ENCODE assay signal across 20 cellular contexts in genomic region chrX:42538405-42538804, GRCh38.
DNase-seq lines count a peak whose midpoint lies in the region; ATAC-seq lines count a peak whose summit lies in the region.
"Had no signal": no experiment of that assay in that cellular context is flagged by ENCODE, and none has a peak within 500 bp of the region (broad histone marks: within the 10 kb centered on the region; RNA-seq: fewer than 3 reads in every experiment).

No MANE protein-coding gene starts in this region.

- no peak overlapping the region for H3K27ac Mint-ChIP-seq in CD4-positive, CD25-positive, alpha-beta regulatory T cell
- no peak overlapping the region for H3K27ac Mint-ChIP-seq in activated T-helper 17 cell treated with anti-CD3 and anti-CD28 coated beads, Interleukin-2, amount 50 U/mL, for 72 hours
- H3K27ac Mint-ChIP-seq in activated CD8-positive, alpha-beta memory T cell treated with anti-CD3 and anti-CD28 coated beads, Interleukin-2, amount 10 ng/mL, durations not matched to agents 7 days and 5 days: no peak overlapping the region
- H3K27ac Mint-ChIP-seq: B cell; CD4-positive, alpha-beta T cell; H9 had no signal

- H3K4me3 Mint-ChIP-seq in CD4-positive, CD25-positive, alpha-beta regulatory T cell: peak overlapping the region in 2 of 4 donors; percentile 1 to 30
- H3K4me3 Mint-ChIP-seq in activated T-helper 17 cell treated with anti-CD3 and anti-CD28 coated beads, Interleukin-2, amount 50 U/mL, for 72 hours: peak overlapping the region; percentile 10
- H3K4me3 Mint-ChIP-seq in activated CD8-positive, alpha-beta memory T cell treated with anti-CD3 and anti-CD28 coated beads, Interleukin-2, amount 10 ng/mL, durations not matched to agents 7 days and 5 days: no peak overlapping the region
- H3K4me3 Mint-ChIP-seq: B cell; CD4-positive, alpha-beta T cell; H9 had no signal

- no peaks in the 10 kb centered on the region for H3K27me3 ChIP-seq in CD4-positive, CD25-positive, alpha-beta regulatory T cell (ENCODE audit: control insufficient read depth, insufficient read depth, low read length)

- intact Hi-C loops in left colon (cut with DNase I, micrococcal nuclease): no loop called here

- no peaks in the 10 kb centered on the region for H3K9me3 ChIP-seq in CD4-positive, CD25-positive, alpha-beta regulatory T cell (ENCODE audit: control insufficient read depth in 2 of 2, low read length in 2 of 2)

- CTCF ChIA-PET in activated CD8-positive, alpha-beta memory T cell treated with anti-CD3 and anti-CD28 coated beads, Interleukin-2, amount 10 ng/mL, durations not matched to agents 7 days and 5 days (lab: Charles Lee): no interaction called here

- peaks cover 0 to 2% (median 0%) of the 10 kb centered on the region in 7 donors for H3K9me3 Mint-ChIP-seq in CD4-positive, CD25-positive, alpha-beta regulatory T cell
- no peaks in the 10 kb centered on the region for H3K9me3 Mint-ChIP-seq in activated T-helper 17 cell treated with anti-CD3 and anti-CD28 coated beads, Interleukin-2, amount 50 U/mL, for 72 hours
- no peaks in the 10 kb centered on the region for H3K9me3 Mint-ChIP-seq in activated CD8-positive, alpha-beta memory T cell treated with anti-CD3 and anti-CD28 coated beads, Interleukin-2, amount 10 ng/mL, durations not matched to agents 7 days and 5 days (ENCODE audit: low read depth)
- H3K9me3 Mint-ChIP-seq: CD4-positive, alpha-beta T cell had no signal

- no peaks in the 10 kb centered on the region for H3K27me3 Mint-ChIP-seq in CD4-positive, CD25-positive, alpha-beta regulatory T cell
- H3K27me3 Mint-ChIP-seq in activated T-helper 17 cell treated with anti-CD3 and anti-CD28 coated beads, Interleukin-2, amount 50 U/mL, for 72 hours: no peaks in the 10 kb centered on the region
- no peaks in the 10 kb centered on the region for H3K27me3 Mint-ChIP-seq in activated CD8-positive, alpha-beta memory T cell treated with anti-CD3 and anti-CD28 coated beads, Interleukin-2, amount 10 ng/mL, durations not matched to agents 7 days and 5 days
- H3K27me3 Mint-ChIP-seq: B cell; CD4-positive, alpha-beta T cell had no signal

- H3K36me3 ChIP-seq in CD4-positive, CD25-positive, alpha-beta regulatory T cell (ENCODE audit: control insufficient read depth, insufficient read depth, low read length): no peaks in the 10 kb centered on the region

- ATAC-seq in CD4-positive, CD25-positive, alpha-beta regulatory T cell (ENCODE audit: low read depth in 2 of 2): no peak
- ATAC-seq in activated T-helper 17 cell treated with anti-CD3 and anti-CD28 coated beads, Interleukin-2, amount 50 U/mL, for 72 hours (replicated peaks): no peak
- ATAC-seq in left colon (peak; percentile 43), HG03045 (IDR thresholded peaks at IDR 0.05; ENCODE audit: unreplicated experiment) (no peak)
- no peak for ATAC-seq in activated CD8-positive, alpha-beta memory T cell treated with anti-CD3 and anti-CD28 coated beads, Interleukin-2, amount 10 ng/mL, durations not matched to agents 7 days and 5 days
- ATAC-seq: K562, Panc1 had no signal

- peaks cover 3% of the 10 kb centered on the region for H3K4me1 ChIP-seq in CD4-positive, CD25-positive, alpha-beta regulatory T cell (ENCODE audit: control insufficient read depth, insufficient read depth, low read length, poor library complexity, severe bottlenecking)

- H3K36me3 Mint-ChIP-seq in CD4-positive, CD25-positive, alpha-beta regulatory T cell: no peaks in the 10 kb centered on the region
- H3K36me3 Mint-ChIP-seq in activated T-helper 17 cell treated with anti-CD3 and anti-CD28 coated beads, Interleukin-2, amount 50 U/mL, for 72 hours (ENCODE audit: low read depth): no peaks in the 10 kb centered on the region
- H3K36me3 Mint-ChIP-seq in activated CD8-positive, alpha-beta memory T cell treated with anti-CD3 and anti-CD28 coated beads, Interleukin-2, amount 10 ng/mL, durations not matched to agents 7 days and 5 days: no peaks in the 10 kb centered on the region

- peak overlapping the region; percentile 56 for H3K4me3 ChIP-seq in CD4-positive, CD25-positive, alpha-beta regulatory T cell (ENCODE audit: low read depth, low read length)
- H3K4me3 ChIP-seq: K562 had no signal

- no peak overlapping the region for H3K27ac ChIP-seq in CD4-positive, CD25-positive, alpha-beta regulatory T cell (ENCODE audit: insufficient read depth, low read length, poor library complexity, severe bottlenecking)
- H3K27ac ChIP-seq: 22Rv1, HL-60 had no signal

- peak; percentile 10 for DNase-seq in SKM-1 treated with dmso at 0.1 percent for 144 hours (lab: John Stamatoyannopoulos, UW; ENCODE audit: unreplicated experiment)
- no peak for DNase-seq in SKM-1 (lab: John Stamatoyannopoulos, UW; ENCODE audit: unreplicated experiment)
- peak in 1 of 3 donors; percentile 32 for DNase-seq in CD4-positive, CD25-positive, alpha-beta regulatory T cell
- DNase-seq in left colon: no peak
- no peak for DNase-seq in activated CD8-positive, alpha-beta memory T cell treated with anti-CD3 and anti-CD28 coated beads, Interleukin-2, amount 10 ng/mL, durations not matched to agents 7 days and 5 days
- no peak for DNase-seq in activated CD4-positive, CD25-positive, alpha-beta regulatory T cell (lab: John Stamatoyannopoulos, UW)
- DNase-seq: CD4-positive, alpha-beta T cell; H9; NCI-H1048; NCI-H1436 treated with DMSO at 0.1 percent for 48 hours; NCI-H2029 treated with DMSO at 0.1 percent for 48 hours; NCI-H510A; NCI-H774 had no signal

- peaks cover 12 to 28% (median 18%) of the 10 kb centered on the region in 4 donors for H3K4me1 Mint-ChIP-seq in CD4-positive, CD25-positive, alpha-beta regulatory T cell
- no peaks in the 10 kb centered on the region for H3K4me1 Mint-ChIP-seq in activated T-helper 17 cell treated with anti-CD3 and anti-CD28 coated beads, Interleukin-2, amount 50 U/mL, for 72 hours
- H3K4me1 Mint-ChIP-seq in activated CD8-positive, alpha-beta memory T cell treated with anti-CD3 and anti-CD28 coated beads, Interleukin-2, amount 10 ng/mL, durations not matched to agents 7 days and 5 days: peaks cover 6% of the 10 kb centered on the region
- H3K4me1 Mint-ChIP-seq: B cell had no signal
